Comparison of ENCODE assay signal across 1 cellular context in genomic region chr2:237575869-237576862, GRCh38.
TF ChIP-seq lines count a peak whose summit lies in the region.

No MANE protein-coding gene starts in this region.

TF ChIP-seq in H1, 55 proteins besides CTCF, POLR2A, EP300 and RAD21:
- TF ChIP-seq EGR1 (IDR thresholded peaks at IDR 0.05; ENCODE audit: borderline replicate concordance, low read depth, low read length), result no peak
